In the genomic region with DNA sequence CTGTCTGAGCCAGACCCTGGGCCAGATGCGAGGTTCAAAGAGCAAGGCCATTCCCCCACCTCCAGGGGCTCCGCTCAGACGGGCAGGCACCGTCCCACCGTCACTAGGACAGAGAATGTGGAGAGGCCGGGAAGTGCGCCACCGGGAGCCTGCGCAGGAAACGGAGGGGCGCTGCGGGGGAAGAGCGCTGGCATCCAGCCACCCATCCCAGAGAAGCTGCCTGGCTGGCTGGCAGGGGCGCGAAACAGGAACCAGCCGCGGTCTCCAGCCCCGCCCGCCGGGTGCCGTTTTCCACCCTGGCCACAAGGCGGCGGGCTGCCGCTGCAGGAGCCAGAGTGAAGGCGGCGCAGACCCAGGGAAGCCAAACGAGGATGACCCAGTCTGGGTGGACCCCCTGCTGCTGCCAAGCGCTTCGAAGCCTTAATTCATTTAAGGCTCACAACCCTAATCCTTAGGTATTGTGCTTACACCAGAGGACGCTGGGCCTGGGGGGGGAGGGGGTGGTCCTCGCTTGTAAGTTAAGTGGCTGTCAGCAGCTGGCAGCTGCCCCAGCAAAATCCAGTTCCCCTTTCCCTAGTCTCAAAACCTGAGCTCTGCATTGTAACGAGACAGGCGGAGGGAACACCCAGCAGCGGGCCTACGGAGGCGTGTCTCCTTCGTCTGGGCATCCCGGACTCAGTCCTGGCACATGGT, we compare ENCODE assay signal across 8 cellular contexts.
DNase-seq lines count a peak whose midpoint lies in the region; ATAC-seq and FAIRE-seq lines count a peak whose summit lies in the region.
"Not testable (repeated sequence)": the region's sequence is repeated elsewhere in the genome, so short reads cannot be mapped to it uniquely, and the experiment has no call there.

No MANE protein-coding gene starts in this region.

- WGBS in mesodermal cell (ENCODE audit: insufficient coverage in 2 of 2), 2 experiments: 1 to 5% methylated on average over 33 of the region's 38 CpGs

- H3K36me3 ChIP-seq in mesodermal cell (ENCODE audit: control insufficient read depth, insufficient read depth, low read length): not testable (repeated sequence)

- H3K9me3 ChIP-seq in mesodermal cell (ENCODE audit: control insufficient read depth, low read length): not testable (repeated sequence)

- ATAC-seq in GM21526 (IDR thresholded peaks at IDR 0.05; ENCODE audit: low FRiP score, unreplicated experiment): peak; percentile 43

- peak overlapping the region; percentile 16 for H3K4me3 ChIP-seq in mesodermal cell (ENCODE audit: extremely low read depth, insufficient read depth, low read length, poor library complexity, severe bottlenecking)

- FAIRE-seq in endometrium (lab: Jason Lieb, UNC): peak; percentile 53

- H3K4me1 ChIP-seq in mesodermal cell (ENCODE audit: control insufficient read depth, insufficient read depth, low read length, poor library complexity, severe bottlenecking): peaks cover 46% of the 10 kb centered on the region

- peak; percentile 82 for DNase-seq in COLO668 (lab: John Stamatoyannopoulos, UW; ENCODE audit: unreplicated experiment)
- peak; percentile 81 for DNase-seq in KG1 (lab: John Stamatoyannopoulos, UW)
- peak; percentile 91 for DNase-seq in OCI-M1 (lab: John Stamatoyannopoulos, UW)
- peak; percentile 56 for DNase-seq in activated T-cell treated with anti-CD3 and anti-CD28 coated beads for 4 hours
- DNase-seq in stimulated activated CD4-positive, alpha-beta T cell treated with anti-CD3 and anti-CD28 coated beads, TNF-alpha, amount 100 ng/mL, for 4 hours (ENCODE audit: low read depth in 3 of 3): peak; percentile 29 to 58 (median 46)

- H3K27ac ChIP-seq in mesodermal cell (ENCODE audit: low read depth, low read length, severe bottlenecking): peak overlapping the region; percentile 23

Comparison
In these comparisons a context has a peak if more than half of its experiments do, and no peak if none do; other contexts are left out.
1. Peak in every context shown above with its lines: DNase-seq, ATAC-seq, H3K4me3 ChIP-seq and H3K27ac ChIP-seq.